Comparison of ENCODE assay signal across 10 cellular contexts in genomic region chr2:39476524-39476923, GRCh38. TPM values are rescaled to one million over a fixed set of nuclear protein-coding genes. Genes with fewer than 3 reads are reported as not detected.
A peak's percentile ranks its signal among the peaks of the same experiment; 100 is the strongest.
DNase-seq lines count a peak whose midpoint lies in the region; ATAC-seq and TF ChIP-seq lines count a peak whose summit lies in the region.
"Had no signal": no experiment of that assay in that cellular context is flagged by ENCODE, and none has a peak within 500 bp of the region (broad histone marks: within the 10 kb centered on the region; RNA-seq: fewer than 3 reads in every experiment).

No MANE protein-coding gene starts in this region.

- TF ChIP-seq CTCF in spleen (IDR thresholded peaks at IDR 0.05 in 8 of 11, conservative IDR thresholded peaks at IDR 0.05 in 3 of 11): no peak

- no peak for TF ChIP-seq POLR2A in spleen (IDR thresholded peaks at IDR 0.05)

- intact Hi-C loops in spleen (cut with DNase I; ENCODE audit: low total_unique reads): no loop called here

- ATAC-seq in GM19023 (IDR thresholded peaks at IDR 0.05; ENCODE audit: unreplicated experiment) (peak; percentile 89), HG02623 (IDR thresholded peaks at IDR 0.05; ENCODE audit: unreplicated experiment) (peak; percentile 86), HG03521 (IDR thresholded peaks at IDR 0.05; ENCODE audit: unreplicated experiment) (peak; percentile 70)

- no peak for DNase-seq in spleen
- no peak for DNase-seq in NK-92 treated with Interleukin-12 subunit alpha and Interleukin-12 subunit beta, amount 100 ng/mL, for 24 hours (lab: John Stamatoyannopoulos, UW)
- DNase-seq in NCI-H1417 (lab: John Stamatoyannopoulos, UW): no peak
- DNase-seq in ecto neural progenitor cell (ENCODE audit: low spot score): no peak
- DNase-seq: RPMI8226 had no signal

- peak overlapping the region in 1 of 8 donors; percentile 19 for H3K4me3 ChIP-seq in spleen
- H3K4me3 ChIP-seq: cardiac muscle cell had no signal

- H3K4me1 ChIP-seq in spleen: peaks cover 0 to 16% (median 9%) of the 10 kb centered on the region in 6 donors

- peaks cover 0 to 4% (median 0%) of the 10 kb centered on the region in 8 donors for H3K9me3 ChIP-seq in spleen

- H3K27ac ChIP-seq in spleen: peak overlapping the region in 6 of 8 donors; percentile 5 to 75 (median 58)
- H3K27ac ChIP-seq: cardiac muscle cell, KMS-11 had no signal

- H3K27me3 ChIP-seq in spleen (replicated peaks in 1 of 7): no peaks in the 10 kb centered on the region
- H3K27me3 ChIP-seq: cardiac muscle cell had no signal

- WGBS in spleen, 5 donors: 54 to 64% (median 61%) methylated on average over 4 of the region's 4 CpGs

- H3K36me3 ChIP-seq in spleen: no peaks in the 10 kb centered on the region
- H3K36me3 ChIP-seq: cardiac muscle cell had no signal

RNA-seq across cellular contexts. Expression of gene MAP4K3, which starts 39.4 kb away (rescaled TPM):
- total RNA-seq in spleen: 10 to 100 TPM; 27.2 to 49.5 (median 38.3) TPM
- 1 to 10 TPM; 5.8 to 8.2 (median 6.0) TPM for polyA plus RNA-seq in spleen
